In the genomic region with DNA sequence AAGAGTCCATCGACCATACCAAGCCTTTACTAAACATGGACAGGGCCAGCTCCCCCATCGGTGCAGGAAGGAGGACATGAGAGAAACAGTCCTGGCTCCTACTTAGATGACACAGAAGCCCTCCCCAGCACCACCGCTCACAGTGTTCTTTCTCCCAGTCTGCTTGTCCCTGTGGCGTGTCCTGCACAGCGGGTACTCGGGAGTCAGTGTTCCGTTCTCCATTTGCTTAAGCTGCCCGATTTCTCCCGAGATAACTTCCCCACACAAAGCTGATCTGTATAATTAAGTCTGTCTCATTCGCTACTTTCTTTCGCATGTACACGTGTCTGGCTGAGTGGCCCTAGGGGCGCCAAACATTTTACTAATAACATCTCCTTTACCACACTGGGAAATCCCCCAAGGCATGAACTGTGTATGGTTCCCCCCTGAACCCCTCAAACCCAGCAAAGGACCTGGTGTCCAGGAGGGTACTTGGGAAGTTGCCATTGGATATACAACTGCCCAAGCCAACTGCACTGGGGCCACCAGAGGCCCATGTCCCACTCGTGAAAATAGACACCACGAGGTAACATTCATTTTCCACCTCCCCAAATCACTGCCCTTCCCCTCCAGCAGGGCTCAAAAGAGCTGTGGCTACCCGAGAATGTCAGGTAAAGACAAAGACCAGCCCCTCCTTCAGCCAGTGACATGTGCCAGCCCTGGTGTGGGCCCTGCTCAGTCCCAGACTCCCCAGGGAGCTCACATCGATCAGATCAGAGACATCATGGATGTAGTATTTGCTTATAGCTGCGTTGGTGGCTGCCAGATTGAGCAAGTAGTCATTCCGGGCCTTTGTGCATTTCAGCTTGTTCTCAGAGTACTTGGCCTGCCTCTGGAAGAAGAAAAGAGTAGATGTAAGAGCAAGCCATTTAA, we compare ENCODE assay signal across 18 cellular contexts.
"Had no signal": no experiment of that assay in that cellular context is flagged by ENCODE, and none has a peak within 500 bp of the region (broad histone marks: within the 10 kb centered on the region; RNA-seq: fewer than 3 reads in every experiment).

No MANE protein-coding gene starts in this region.

- H3K27ac Mint-ChIP-seq: dendritic cell treated with granulocyte-macrophage colony-stimulating factor and Interleukin-4, amounts not matched to agents 40 ng/mL and 50 ng/mL, for 4 days; effector memory CD8-positive, alpha-beta T cell; immature natural killer cell; nephron had no signal

- DNase-seq: effector memory CD8-positive, alpha-beta T cell; esophagus squamous epithelium; foreskin fibroblast; immature natural killer cell; left ventricle myocardium inferior; lower lobe of right lung; mesenchymal stem cell; midbrain; stimulated activated CD4-positive, alpha-beta T cell treated with anti-CD3 and anti-CD28 coated beads, Interleukin-2, amount 100 ng/mL, for 24 hours; stimulated activated CD4-positive, alpha-beta T cell treated with anti-CD3 and anti-CD28 coated beads, Interleukin-4, amount 100 ng/mL, for 4 hours; stimulated activated naive CD4-positive, alpha-beta T cell; stomach; substantia nigra; transverse colon had no signal

- H3K27me3 Mint-ChIP-seq: dendritic cell treated with granulocyte-macrophage colony-stimulating factor and Interleukin-4, amounts not matched to agents 40 ng/mL and 50 ng/mL, for 4 days had no signal

- H3K9me3 Mint-ChIP-seq: dendritic cell treated with granulocyte-macrophage colony-stimulating factor and Interleukin-4, amounts not matched to agents 40 ng/mL and 50 ng/mL, for 4 days had no signal

- ATAC-seq: effector memory CD8-positive, alpha-beta T cell; gastroesophageal sphincter; lower lobe of right lung; sciatic nerve had no signal

- H3K4me3 Mint-ChIP-seq: dendritic cell treated with granulocyte-macrophage colony-stimulating factor and Interleukin-4, amounts not matched to agents 40 ng/mL and 50 ng/mL, for 4 days; effector memory CD8-positive, alpha-beta T cell; immature natural killer cell; nephron had no signal

- H3K4me1 Mint-ChIP-seq: immature natural killer cell had no signal
